In genomic region chr10:100912609-100913469, GRCh38 we compare ENCODE assay signal across 8 cellular contexts. TPM values are rescaled to one million over a fixed set of nuclear protein-coding genes. Genes with fewer than 3 reads are reported as not detected.
DNase-seq lines count a peak whose midpoint lies in the region; ATAC-seq and TF ChIP-seq lines count a peak whose summit lies in the region.

SLF2 (plus strand) TSS chr10:100912963; CDS start chr10:100913111, 148 bp downstream.

- WGBS in liver: under 1% methylated on average over 71 of the region's 71 CpGs

- peaks cover 47% of the 10 kb centered on the region for H3K4me1 Mint-ChIP-seq in activated CD4-positive, alpha-beta memory T cell treated with anti-CD3 and anti-CD28 coated beads for 36 hours (ENCODE audit: low read depth)

- H3K9me3 ChIP-seq in liver (ENCODE audit: control insufficient read depth in 4 of 4, low read length in 3 of 4): no peaks in the 10 kb centered on the region

- peak within 1 kb of the TSS; percentile 99 for H3K4me3 Mint-ChIP-seq in activated CD4-positive, alpha-beta memory T cell treated with anti-CD3 and anti-CD28 coated beads for 36 hours

- TF ChIP-seq RAD21 in liver (IDR thresholded peaks at IDR 0.05): no peak

- peaks cover 3 to 23% (median 16%) of the 10 kb centered on the region in 4 donors for H3K4me1 ChIP-seq in liver (ENCODE audit: control insufficient read depth in 4 of 4, insufficient read depth in 4 of 4, low read length in 3 of 4)

- intact Hi-C loops in activated CD4-positive, alpha-beta memory T cell treated with anti-CD3 and anti-CD28 coated beads for 36 hours (cut with micrococcal nuclease): loop anchor here (1.0 to 5.0 kb wide), 7 partner anchors 30 to 626 kb away; partner anchors contain the start of genes BLOC1S2, LZTS2, NDUFB8 and PDZD7
- intact Hi-C loops in dorsolateral prefrontal cortex (cut with DNase I): loop anchor here (2.0 to 5.0 kb wide), 2 partner anchors 74 to 82 kb away; partner anchors contain the start of genes MRPL43 (in 1 of the 2) and TWNK (in 1 of the 2)

- H3K27ac ChIP-seq in dorsolateral prefrontal cortex (peak within 1 kb of the TSS; percentile 90 to 100 (median 98)), liver (ENCODE audit: low read depth in 1 of 2, low read length in 2 of 2) (peak within 1 kb of the TSS; percentile 98 to 99)

- CTCF ChIA-PET in activated CD4-positive, alpha-beta memory T cell treated with anti-CD3 and anti-CD28 coated beads for 36 hours (lab: Charles Lee): interaction anchor here (0.9 to 1.8 kb wide), 6 partner anchors 9 to 183 kb away, joined by 3 to 8 read pairs (median 3); no protein-coding TSS in a partner anchor

- H3K27ac Mint-ChIP-seq in activated CD4-positive, alpha-beta memory T cell treated with anti-CD3 and anti-CD28 coated beads for 36 hours: peak within 1 kb of the TSS; percentile 99

- no peaks in the 10 kb centered on the region for H3K9me3 Mint-ChIP-seq in activated CD4-positive, alpha-beta memory T cell treated with anti-CD3 and anti-CD28 coated beads for 36 hours

- peak in 20 of 56 donors; percentile 1 to 49 (median 20) for TF ChIP-seq CTCF in dorsolateral prefrontal cortex (IDR thresholded peaks at IDR 0.05 in 54 of 56, conservative IDR thresholded peaks at IDR 0.05 in 2 of 56; ENCODE audit: low read depth in 1 of 56, partially characterized antibody in 56 of 56)
- TF ChIP-seq CTCF in liver (IDR thresholded peaks at IDR 0.05; ENCODE audit: low read depth, low read length, missing input control): no peak

- peak within 1 kb of the TSS; percentile 68 to 88 for H3K9ac ChIP-seq in liver (ENCODE audit: low read depth in 1 of 2, low read length in 2 of 2)

- H3K4me3 ChIP-seq in dorsolateral prefrontal cortex (peak within 1 kb of the TSS; percentile 39 to 100 (median 96)), liver (ENCODE audit: low read depth in 1 of 3, low read length in 3 of 3) (peak within 1 kb of the TSS; percentile 77 to 99 (median 99))

- H3K36me3 Mint-ChIP-seq in activated CD4-positive, alpha-beta memory T cell treated with anti-CD3 and anti-CD28 coated beads for 36 hours: peaks cover 22% of the 10 kb centered on the region

- POLR2A ChIA-PET in activated CD4-positive, alpha-beta memory T cell treated with anti-CD3 and anti-CD28 coated beads for 36 hours (lab: Charles Lee): interaction anchor here (1.0 to 1.2 kb wide), 2 partner anchors 31 to 44 kb away, joined by 3 to 4 read pairs; no protein-coding TSS in a partner anchor

- DNase-seq in CD1c-positive myeloid dendritic cell (ENCODE audit: extremely low spot score) (peak; percentile 97), NCI-H82 treated with DMSO at 0.1 percent for 48 hours (lab: John Stamatoyannopoulos, UW; ENCODE audit: unreplicated experiment) (peak; percentile 91), dorsolateral prefrontal cortex (peak; percentile 95 to 99 (median 99))
- DNase-seq in activated CD4-positive, alpha-beta memory T cell treated with anti-CD3 and anti-CD28 coated beads for 36 hours: peak; percentile 97
- DNase-seq in stimulated activated CD4-positive, alpha-beta T cell treated with anti-CD3 and anti-CD28 coated beads, Interleukin-4, amount 100 ng/mL, for 24 hours: peak; percentile 95

- no peaks in the 10 kb centered on the region for H3K27me3 Mint-ChIP-seq in activated CD4-positive, alpha-beta memory T cell treated with anti-CD3 and anti-CD28 coated beads for 36 hours

- peaks cover 0 to 14% (median 11%) of the 10 kb centered on the region in 4 donors for H3K36me3 ChIP-seq in liver (ENCODE audit: control insufficient read depth in 4 of 4, insufficient read depth in 3 of 4, low read depth in 1 of 4, low read length in 3 of 4)

- H3K27me3 ChIP-seq in dorsolateral prefrontal cortex: no peaks in the 10 kb centered on the region
- no peaks in the 10 kb centered on the region for H3K27me3 ChIP-seq in liver (ENCODE audit: control insufficient read depth in 4 of 4, insufficient read depth in 4 of 4, low read length in 3 of 4)

- peak; percentile 94 for ATAC-seq in GM19438 (IDR thresholded peaks at IDR 0.05; ENCODE audit: low read depth, unreplicated experiment)
- ATAC-seq in HG03575 (IDR thresholded peaks at IDR 0.05; ENCODE audit: extremely low read depth, insufficient number of reproducible peaks, low FRiP score, unreplicated experiment): peak; percentile 85

TF ChIP-seq in liver, 16 proteins besides CTCF, POLR2A, EP300 and RAD21:
- TF ChIP-seq YY1 (IDR thresholded peaks at IDR 0.05) (peak; percentile 86), REST (IDR thresholded peaks at IDR 0.05) (peak; percentile 35), GABPA (IDR thresholded peaks at IDR 0.05 in 1 of 2, conservative IDR thresholded peaks at IDR 0.05 in 1 of 2) (peak in 1 of 2 donors; percentile 82), ATF3 (IDR thresholded peaks at IDR 0.05) (no peak), RXRA (IDR thresholded peaks at IDR 0.05) (no peak), FOXA2 (IDR thresholded peaks at IDR 0.05) (no peak), SP1 (IDR thresholded peaks at IDR 0.05) (peak; percentile 79), JUND (IDR thresholded peaks at IDR 0.05) (no peak), NR2F2 (IDR thresholded peaks at IDR 0.05) (peak; percentile 20), EGR1 (IDR thresholded peaks at IDR 0.05; ENCODE audit: low read depth in 2 of 2) (peak; percentile 96 to 99), MAX (IDR thresholded peaks at IDR 0.05) (no peak), TAF1 (conservative IDR thresholded peaks at IDR 0.05) (peak; percentile 83)
- TF ChIP-seq, protein P1, sequence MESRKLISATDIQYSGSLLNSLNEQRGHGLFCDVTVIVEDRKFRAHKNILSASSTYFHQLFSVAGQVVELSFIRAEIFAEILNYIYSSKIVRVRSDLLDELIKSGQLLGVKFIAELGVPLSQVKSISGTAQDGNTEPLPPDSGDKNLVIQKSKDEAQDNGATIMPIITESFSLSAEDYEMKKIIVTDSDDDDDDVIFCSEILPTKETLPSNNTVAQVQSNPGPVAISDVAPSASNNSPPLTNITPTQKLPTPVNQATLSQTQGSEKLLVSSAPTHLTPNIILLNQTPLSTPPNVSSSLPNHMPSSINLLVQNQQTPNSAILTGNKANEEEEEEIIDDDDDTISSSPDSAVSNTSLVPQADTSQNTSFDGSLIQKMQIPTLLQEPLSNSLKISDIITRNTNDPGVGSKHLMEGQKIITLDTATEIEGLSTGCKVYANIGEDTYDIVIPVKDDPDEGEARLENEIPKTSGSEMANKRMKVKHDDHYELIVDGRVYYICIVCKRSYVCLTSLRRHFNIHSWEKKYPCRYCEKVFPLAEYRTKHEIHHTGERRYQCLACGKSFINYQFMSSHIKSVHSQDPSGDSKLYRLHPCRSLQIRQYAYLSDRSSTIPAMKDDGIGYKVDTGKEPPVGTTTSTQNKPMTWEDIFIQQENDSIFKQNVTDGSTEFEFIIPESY (IDR thresholded peaks at IDR 0.05): peak; percentile 57
TF ChIP-seq in liver: peak in this region for 8.

RNA-seq across cellular contexts. Expression of gene SLF2, which starts in this region (rescaled TPM):
- total RNA-seq in activated CD4-positive, alpha-beta memory T cell treated with anti-CD3 and anti-CD28 coated beads for 36 hours: 10 to 100 TPM; 33.9 to 35.9 TPM
- total RNA-seq in dorsolateral prefrontal cortex (10 to 100 TPM; 32.8 to 92.3 (median 49.6) TPM), liver (10 to 100 TPM; 17.6 to 18.8 TPM)
- polyA plus RNA-seq in liver: 1 to 10 TPM; 4.0 to 6.6 TPM

Comparison
In these comparisons a context has a peak if more than half of its experiments do, and no peak if none do; other contexts are left out.
1. Peak in every context shown above with its lines: DNase-seq, ATAC-seq, H3K4me3 ChIP-seq and H3K27ac ChIP-seq.